ENCODE assay signal across 26 cellular contexts in genomic region chr15:41025393-41025792, GRCh38.
"Had no signal": no experiment of that assay in that cellular context is flagged by ENCODE, and none has a peak within 500 bp of the region (broad histone marks: within the 10 kb centered on the region; RNA-seq: fewer than 3 reads in every experiment).

No MANE protein-coding gene starts in this region.

- H3K4me1 ChIP-seq: prostate gland, uterus had no signal

- H3K9me3 ChIP-seq: heart left ventricle, mucosa of descending colon, prostate gland, thyroid gland, uterus had no signal

- H3K4me3 ChIP-seq: heart left ventricle, lung, mucosa of descending colon, prostate gland, thyroid gland, uterus had no signal

- H3K4me3 Mint-ChIP-seq: activated CD4-positive, alpha-beta memory T cell treated with anti-CD3 and anti-CD28 coated beads, Interleukin-2, amount 10 ng/mL, durations not matched to agents 7 days and 5 days; activated naive CD8-positive, alpha-beta T cell; central memory CD8-positive, alpha-beta T cell; naive thymus-derived CD8-positive, alpha-beta T cell; WTC11 had no signal

- FAIRE-seq: endothelial cell of umbilical vein, frontal cortex, small intestine had no signal

- H3K27ac Mint-ChIP-seq: activated CD4-positive, alpha-beta memory T cell treated with anti-CD3 and anti-CD28 coated beads, Interleukin-2, amount 10 ng/mL, durations not matched to agents 7 days and 5 days; activated naive CD8-positive, alpha-beta T cell; WTC11 had no signal

- H3K27ac ChIP-seq: thyroid gland had no signal

- H3K27me3 Mint-ChIP-seq: activated CD4-positive, alpha-beta memory T cell treated with anti-CD3 and anti-CD28 coated beads, Interleukin-2, amount 10 ng/mL, durations not matched to agents 7 days and 5 days; activated naive CD8-positive, alpha-beta T cell; central memory CD8-positive, alpha-beta T cell; naive thymus-derived CD8-positive, alpha-beta T cell had no signal

- ATAC-seq: heart left ventricle; left cardiac atrium; mucosa of descending colon; naive thymus-derived CD8-positive, alpha-beta T cell; right cardiac atrium; WTC11 had no signal

- DNase-seq: activated CD4-positive, alpha-beta memory T cell treated with anti-CD3 and anti-CD28 coated beads, Interleukin-2, amount 10 ng/mL, durations not matched to agents 7 days and 5 days; activated CD4-positive, alpha-beta T cell treated with anti-CD3 and anti-CD28 coated beads for 4 hours; activated gamma-delta T cell; activated T-cell treated with anti-CD3 and anti-CD28 coated beads, Interleukin-2, amount 50 U/mL, for 48 hours; amniotic stem cell; brain microvascular endothelial cell; cortex of kidney; effector CD8-positive, alpha-beta T cell; heart left ventricle; left cardiac atrium; mucosa of descending colon; naive thymus-derived CD8-positive, alpha-beta T cell; right cardiac atrium; small intestine; stimulated activated CD4-positive, alpha-beta T cell treated with anti-CD3 and anti-CD28 coated beads, Interleukin-4, amount 100 ng/mL, for 4 hours; stimulated activated CD8-positive, alpha-beta memory T cell treated with anti-CD3 and anti-CD28 coated beads, Interleukin-4, amount 100 ng/mL, for 48 hours; T-helper 2 cell; thyroid gland; uterus had no signal

- H3K27me3 ChIP-seq: brain microvascular endothelial cell, heart left ventricle, thyroid gland, uterus had no signal

- H3K36me3 ChIP-seq: brain microvascular endothelial cell, prostate gland, uterus had no signal

- H3K9me3 Mint-ChIP-seq: activated CD4-positive, alpha-beta memory T cell treated with anti-CD3 and anti-CD28 coated beads, Interleukin-2, amount 10 ng/mL, durations not matched to agents 7 days and 5 days; central memory CD8-positive, alpha-beta T cell; naive thymus-derived CD8-positive, alpha-beta T cell; WTC11 had no signal

- H3K4me1 Mint-ChIP-seq: activated CD4-positive, alpha-beta memory T cell treated with anti-CD3 and anti-CD28 coated beads, Interleukin-2, amount 10 ng/mL, durations not matched to agents 7 days and 5 days; central memory CD8-positive, alpha-beta T cell; WTC11 had no signal
